In genomic region chr18:37252342-37252741, GRCh38 we compare ENCODE assay signal across 2 cellular contexts.
TF ChIP-seq lines count a peak whose summit lies in the region.

No MANE protein-coding gene starts in this region.

TF ChIP-seq in GM23338, 12 proteins besides CTCF, POLR2A, EP300 and RAD21:
- TF ChIP-seq ZNF462 (CRISPR knock-in tag; IDR thresholded peaks at IDR 0.05): no peak
- TF ChIP-seq, protein P1, sequence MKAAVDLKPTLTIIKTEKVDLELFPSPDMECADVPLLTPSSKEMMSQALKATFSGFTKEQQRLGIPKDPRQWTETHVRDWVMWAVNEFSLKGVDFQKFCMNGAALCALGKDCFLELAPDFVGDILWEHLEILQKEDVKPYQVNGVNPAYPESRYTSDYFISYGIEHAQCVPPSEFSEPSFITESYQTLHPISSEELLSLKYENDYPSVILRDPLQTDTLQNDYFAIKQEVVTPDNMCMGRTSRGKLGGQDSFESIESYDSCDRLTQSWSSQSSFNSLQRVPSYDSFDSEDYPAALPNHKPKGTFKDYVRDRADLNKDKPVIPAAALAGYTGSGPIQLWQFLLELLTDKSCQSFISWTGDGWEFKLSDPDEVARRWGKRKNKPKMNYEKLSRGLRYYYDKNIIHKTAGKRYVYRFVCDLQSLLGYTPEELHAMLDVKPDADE (IDR thresholded peaks at IDR 0.05): no peak
- no peak for TF ChIP-seq EZH2 (IDR thresholded peaks at IDR 0.05; ENCODE audit: low read depth, unreplicated experiment)
- no peak for TF ChIP-seq NANOG (IDR thresholded peaks at IDR 0.05; ENCODE audit: borderline replicate concordance)
- TF ChIP-seq, protein P2, sequence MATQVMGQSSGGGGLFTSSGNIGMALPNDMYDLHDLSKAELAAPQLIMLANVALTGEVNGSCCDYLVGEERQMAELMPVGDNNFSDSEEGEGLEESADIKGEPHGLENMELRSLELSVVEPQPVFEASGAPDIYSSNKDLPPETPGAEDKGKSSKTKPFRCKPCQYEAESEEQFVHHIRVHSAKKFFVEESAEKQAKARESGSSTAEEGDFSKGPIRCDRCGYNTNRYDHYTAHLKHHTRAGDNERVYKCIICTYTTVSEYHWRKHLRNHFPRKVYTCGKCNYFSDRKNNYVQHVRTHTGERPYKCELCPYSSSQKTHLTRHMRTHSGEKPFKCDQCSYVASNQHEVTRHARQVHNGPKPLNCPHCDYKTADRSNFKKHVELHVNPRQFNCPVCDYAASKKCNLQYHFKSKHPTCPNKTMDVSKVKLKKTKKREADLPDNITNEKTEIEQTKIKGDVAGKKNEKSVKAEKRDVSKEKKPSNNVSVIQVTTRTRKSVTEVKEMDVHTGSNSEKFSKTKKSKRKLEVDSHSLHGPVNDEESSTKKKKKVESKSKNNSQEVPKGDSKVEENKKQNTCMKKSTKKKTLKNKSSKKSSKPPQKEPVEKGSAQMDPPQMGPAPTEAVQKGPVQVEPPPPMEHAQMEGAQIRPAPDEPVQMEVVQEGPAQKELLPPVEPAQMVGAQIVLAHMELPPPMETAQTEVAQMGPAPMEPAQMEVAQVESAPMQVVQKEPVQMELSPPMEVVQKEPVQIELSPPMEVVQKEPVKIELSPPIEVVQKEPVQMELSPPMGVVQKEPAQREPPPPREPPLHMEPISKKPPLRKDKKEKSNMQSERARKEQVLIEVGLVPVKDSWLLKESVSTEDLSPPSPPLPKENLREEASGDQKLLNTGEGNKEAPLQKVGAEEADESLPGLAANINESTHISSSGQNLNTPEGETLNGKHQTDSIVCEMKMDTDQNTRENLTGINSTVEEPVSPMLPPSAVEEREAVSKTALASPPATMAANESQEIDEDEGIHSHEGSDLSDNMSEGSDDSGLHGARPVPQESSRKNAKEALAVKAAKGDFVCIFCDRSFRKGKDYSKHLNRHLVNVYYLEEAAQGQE (IDR thresholded peaks at IDR 0.05; ENCODE audit: unreplicated experiment): no peak
- TF ChIP-seq POLR2AphosphoS5 (IDR thresholded peaks at IDR 0.05; ENCODE audit: low read depth): no peak
- TF ChIP-seq EZH2phosphoT487 (IDR thresholded peaks at IDR 0.05; ENCODE audit: unreplicated experiment): no peak
- no peak for TF ChIP-seq ZNF114 (CRISPR knock-in tag; IDR thresholded peaks at IDR 0.05)
- no peak for TF ChIP-seq JUNB (IDR thresholded peaks at IDR 0.05; ENCODE audit: unreplicated experiment)
- no peak for TF ChIP-seq CREB1 (CRISPR knock-in tag; IDR thresholded peaks at IDR 0.05; ENCODE audit: low read depth)
- no peak for TF ChIP-seq ZNF331 (CRISPR knock-in tag; IDR thresholded peaks at IDR 0.05; ENCODE audit: low read depth)
- TF ChIP-seq STAT1 (IDR thresholded peaks at IDR 0.05; ENCODE audit: unreplicated experiment): no peak
TF ChIP-seq in GM23338: peak in this region for 0.

TF ChIP-seq in H1, 55 proteins besides CTCF, POLR2A, EP300 and RAD21:
- TF ChIP-seq CREB1 (IDR thresholded peaks at IDR 0.05) (no peak), FOSL1 (IDR thresholded peaks at IDR 0.05; ENCODE audit: insufficient read depth, low read depth, low read length) (no peak), KDM5A (IDR thresholded peaks at IDR 0.05; ENCODE audit: low read length) (no peak), CBX8 (IDR thresholded peaks at IDR 0.05; ENCODE audit: borderline replicate concordance, low read depth, low read length) (no peak), PHF8 (conservative IDR thresholded peaks at IDR 0.05; ENCODE audit: low read depth, low read length) (no peak), TAF7 (optimal IDR thresholded peaks at IDR 0.05; ENCODE audit: borderline replicate concordance, low read depth, low read length) (no peak), SP4 (IDR thresholded peaks at IDR 0.05; ENCODE audit: low read length) (no peak), HDAC6 (IDR thresholded peaks at IDR 0.05; ENCODE audit: low read depth, low read length) (no peak), NRF1 (IDR thresholded peaks at IDR 0.05; ENCODE audit: low read depth, low read length) (no peak), CEBPB (IDR thresholded peaks at IDR 0.05; ENCODE audit: low read depth, low read length) (no peak)
- TF ChIP-seq, protein P3, sequence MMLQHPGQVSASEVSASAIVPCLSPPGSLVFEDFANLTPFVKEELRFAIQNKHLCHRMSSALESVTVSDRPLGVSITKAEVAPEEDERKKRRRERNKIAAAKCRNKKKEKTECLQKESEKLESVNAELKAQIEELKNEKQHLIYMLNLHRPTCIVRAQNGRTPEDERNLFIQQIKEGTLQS (IDR thresholded peaks at IDR 0.05; ENCODE audit: insufficient read depth, low read depth, low read length): no peak
